ENCODE assay signal across 20 cellular contexts in the genomic region with DNA sequence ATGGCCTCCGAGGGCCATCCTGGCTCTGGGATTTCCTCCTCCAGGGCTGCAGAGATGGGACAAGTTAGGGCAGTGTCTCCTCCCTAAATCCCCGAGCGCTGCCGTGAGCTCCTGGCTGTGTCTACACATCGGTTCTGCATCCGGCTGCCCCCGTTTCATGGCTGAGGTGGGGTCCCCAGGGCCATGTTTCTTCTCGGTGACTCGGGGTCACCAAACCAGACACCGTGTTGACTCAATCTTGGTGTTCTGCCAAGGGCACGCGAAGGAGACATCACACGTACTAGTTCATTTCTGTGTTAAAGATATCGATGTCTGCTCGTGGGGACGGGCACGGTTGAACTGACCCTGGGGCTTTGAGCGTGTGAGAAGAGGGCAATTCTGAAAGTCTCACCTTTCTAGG.
"Had no signal": no experiment of that assay in that cellular context is flagged by ENCODE, and none has a peak within 500 bp of the region (broad histone marks: within the 10 kb centered on the region; RNA-seq: fewer than 3 reads in every experiment).

No MANE protein-coding gene starts in this region.

- H3K27me3 ChIP-seq: cardiac muscle cell, ovary, right lobe of liver, testis, transverse colon had no signal

- ATAC-seq: naive thymus-derived CD8-positive, alpha-beta T cell; right lobe of liver; stimulated activated memory B cell treated with anti-CD40 and anti-IgM and Interleukin-4, amounts not matched to agents 10 μg/mL and 1 μg/mL and 100 μg/mL, for 72 hours had no signal

- H3K9me3 Mint-ChIP-seq: stimulated activated memory B cell treated with anti-CD40 and anti-IgM and Interleukin-4, amounts not matched to agents 10 μg/mL and 1 μg/mL and 100 μg/mL, for 72 hours; stimulated activated naive CD8-positive, alpha-beta T cell treated with anti-CD3 and anti-CD28 coated beads, Interleukin-15, Interleukin-2, amounts not matched to agents 100 ng/mL and 50 ng/mL, for 24 hours had no signal

- H3K9me3 ChIP-seq: mucosa of descending colon, ovary, right lobe of liver, spleen, testis, transverse colon had no signal

- H3K27ac ChIP-seq: cardiac muscle cell, ovary, right lobe of liver, spleen, testis, transverse colon had no signal

- DNase-seq: cerebellar nuclear complex; effector CD4-positive, alpha-beta T cell; foreskin melanocyte; head of caudate nucleus; hippocampal formation; naive thymus-derived CD8-positive, alpha-beta T cell; ovary; right lobe of liver; spleen; stimulated activated CD4-positive, alpha-beta T cell treated with anti-CD3 and anti-CD28 coated beads, Interleukin-15, amount 100 ng/mL, for 24 hours; stimulated activated CD4-positive, alpha-beta T cell treated with anti-CD3 and anti-CD28 coated beads, Interleukin-1b, Interleukin-23, amount 100 ng/mL, for 48 hours; stimulated activated CD4-positive, alpha-beta T cell treated with anti-CD3 and anti-CD28 coated beads, Interleukin-4, amount 100 ng/mL, for 24 hours; testis; transverse colon had no signal

- H3K4me1 ChIP-seq: right lobe of liver had no signal

- H3K4me3 Mint-ChIP-seq: naive thymus-derived CD8-positive, alpha-beta T cell; stimulated activated memory B cell treated with anti-CD40 and anti-IgM and Interleukin-4, amounts not matched to agents 10 μg/mL and 1 μg/mL and 100 μg/mL, for 72 hours; stimulated activated naive CD8-positive, alpha-beta T cell treated with anti-CD3 and anti-CD28 coated beads, Interleukin-15, Interleukin-2, amounts not matched to agents 100 ng/mL and 50 ng/mL, for 24 hours had no signal

- H3K27me3 Mint-ChIP-seq: stimulated activated naive CD8-positive, alpha-beta T cell treated with anti-CD3 and anti-CD28 coated beads, Interleukin-15, Interleukin-2, amounts not matched to agents 100 ng/mL and 50 ng/mL, for 24 hours had no signal

- H3K27ac Mint-ChIP-seq: naive thymus-derived CD8-positive, alpha-beta T cell; stimulated activated memory B cell treated with anti-CD40 and anti-IgM and Interleukin-4, amounts not matched to agents 10 μg/mL and 1 μg/mL and 100 μg/mL, for 72 hours; stimulated activated naive CD8-positive, alpha-beta T cell treated with anti-CD3 and anti-CD28 coated beads, Interleukin-15, Interleukin-2, amounts not matched to agents 100 ng/mL and 50 ng/mL, for 24 hours had no signal

- FAIRE-seq: islet of Langerhans had no signal

- H3K36me3 ChIP-seq: cardiac muscle cell, ovary, right lobe of liver, transverse colon had no signal

- H3K4me1 Mint-ChIP-seq: naive thymus-derived CD8-positive, alpha-beta T cell; stimulated activated memory B cell treated with anti-CD40 and anti-IgM and Interleukin-4, amounts not matched to agents 10 μg/mL and 1 μg/mL and 100 μg/mL, for 72 hours had no signal

- H3K36me3 Mint-ChIP-seq: naive thymus-derived CD8-positive, alpha-beta T cell; stimulated activated memory B cell treated with anti-CD40 and anti-IgM and Interleukin-4, amounts not matched to agents 10 μg/mL and 1 μg/mL and 100 μg/mL, for 72 hours had no signal

- H3K4me3 ChIP-seq: cardiac muscle cell, coronary artery, mucosa of descending colon, ovary, right lobe of liver, spleen, testis, transverse colon had no signal
